21 cellular contexts compared by ENCODE assay signal in the genomic region with DNA sequence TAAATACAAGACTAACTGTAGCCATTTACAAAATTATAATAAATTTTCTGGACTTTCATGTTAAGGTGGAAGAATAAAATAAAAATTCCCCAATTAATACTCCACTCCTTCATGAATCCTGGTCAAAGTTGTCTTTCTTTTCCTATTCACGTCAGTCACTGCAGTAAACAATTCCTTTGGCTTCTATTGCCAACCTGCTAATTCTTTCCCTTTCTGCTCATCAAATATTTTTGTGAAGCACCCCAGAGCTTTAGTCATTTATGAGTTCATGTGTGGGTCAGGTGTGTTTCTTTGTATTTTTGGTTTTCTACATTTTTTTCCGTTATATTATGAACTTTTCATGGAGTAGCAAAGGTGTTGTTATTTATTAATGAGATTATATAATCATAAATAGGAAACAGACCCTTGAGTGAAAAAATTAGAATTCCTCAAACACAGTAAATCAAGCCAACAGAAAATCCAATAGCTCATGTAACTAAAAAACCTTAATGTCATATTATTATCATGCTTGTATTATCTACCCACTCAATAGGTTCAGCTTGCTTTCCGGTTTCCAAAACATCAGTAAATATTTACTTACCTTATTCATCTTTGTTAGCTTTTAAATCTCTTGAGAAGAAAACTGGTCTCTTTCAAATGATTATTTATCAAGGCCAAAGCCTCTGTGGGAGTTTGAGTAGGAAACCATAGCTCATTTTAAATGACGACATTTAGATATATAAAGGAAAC. TPM values are rescaled to one million over a fixed set of nuclear protein-coding genes. Genes with fewer than 3 reads are reported as not detected.
DNase-seq lines count a peak whose midpoint lies in the region; ATAC-seq and TF ChIP-seq lines count a peak whose summit lies in the region.
"Had no signal": no experiment of that assay in that cellular context is flagged by ENCODE, and none has a peak within 500 bp of the region (broad histone marks: within the 10 kb centered on the region; RNA-seq: fewer than 3 reads in every experiment).

No MANE protein-coding gene starts in this region.

- no peaks in the 10 kb centered on the region for H3K36me3 ChIP-seq in tibial nerve
- H3K36me3 ChIP-seq: HAP-1, MG63, Peyer's patch had no signal

- no peak for ATAC-seq in HG02973 (IDR thresholded peaks at IDR 0.05; ENCODE audit: unreplicated experiment)
- ATAC-seq in GM21529 (IDR thresholded peaks at IDR 0.05; ENCODE audit: unreplicated experiment) = no peak

- TF ChIP-seq POLR2A in tibial nerve (IDR thresholded peaks at IDR 0.05) = no peak

- WGBS in tibial nerve, 2 donors = 74 to 81% methylated on average over 4 of the region's 4 CpGs

- TF ChIP-seq CTCF in tibial nerve (IDR thresholded peaks at IDR 0.05) = no peak

- no peaks in the 10 kb centered on the region for H3K9me3 ChIP-seq in tibial nerve
- H3K9me3 ChIP-seq: HAP-1, MG63, Peyer's patch had no signal

- no peak overlapping the region for H3K27ac ChIP-seq in tibial nerve
- H3K27ac ChIP-seq: GM23248, Peyer's patch, SK-N-MC had no signal

- H3K4me1 ChIP-seq in tibial nerve = no peaks in the 10 kb centered on the region
- H3K4me1 ChIP-seq: HAP-1, Peyer's patch had no signal

- DNase-seq in NCI-H510A treated with DMSO at 0.1 percent for 48 hours (lab: John Stamatoyannopoulos, UW) = peak; percentile 15
- DNase-seq in NCI-H510A (lab: John Stamatoyannopoulos, UW) = no peak
- DNase-seq in NCI-H748 (lab: John Stamatoyannopoulos, UW; ENCODE audit: unreplicated experiment) = peak; percentile 76
- DNase-seq in SHP77 (lab: John Stamatoyannopoulos, UW) = peak; percentile 28 to 39
- DNase-seq in NCI-H1930 (lab: John Stamatoyannopoulos, UW) = no peak
- no peak for DNase-seq in tibial nerve (ENCODE audit: low spot score in 2 of 2)
- DNase-seq: CD4-positive, alpha-beta T cell; DND-41; GM23248; Kasumi-1; MG63; NCI-H1092; NCI-H1694 treated with DMSO at 0.1 percent for 48 hours; NCI-H2171; NCI-H446; Peyer's patch had no signal

- no peaks in the 10 kb centered on the region for H3K27me3 ChIP-seq in tibial nerve
- H3K27me3 ChIP-seq: MG63, Peyer's patch had no signal

- no peak overlapping the region for H3K4me3 ChIP-seq in tibial nerve
- H3K4me3 ChIP-seq: GM23248, HAP-1, MG63, Peyer's patch, SK-N-MC had no signal

- no peak for TF ChIP-seq EP300 in tibial nerve (IDR thresholded peaks at IDR 0.05)

RNA-seq across cellular contexts. Expression of gene PLA2G4A, which starts 29.6 kb away (rescaled TPM):
- 1 to 10 TPM; 3.7 to 7.2 (median 6.3) TPM for total RNA-seq in tibial nerve
- total RNA-seq: CD4-positive, alpha-beta T cell; G401 had no signal

Comparison
In these comparisons a context has a peak if more than half of its experiments do, and no peak if none do; other contexts are left out.
1. DNase-seq: peak in NCI-H510A treated with DMSO at 0.1 percent for 48 hours (single experiment), NCI-H748 (single experiment) and SHP77 (2 of 2); none in NCI-H510A (single experiment), NCI-H1930 (0 of 2) and tibial nerve (0 of 2).